1 cellular context compared by ENCODE assay signal in the genomic region with DNA sequence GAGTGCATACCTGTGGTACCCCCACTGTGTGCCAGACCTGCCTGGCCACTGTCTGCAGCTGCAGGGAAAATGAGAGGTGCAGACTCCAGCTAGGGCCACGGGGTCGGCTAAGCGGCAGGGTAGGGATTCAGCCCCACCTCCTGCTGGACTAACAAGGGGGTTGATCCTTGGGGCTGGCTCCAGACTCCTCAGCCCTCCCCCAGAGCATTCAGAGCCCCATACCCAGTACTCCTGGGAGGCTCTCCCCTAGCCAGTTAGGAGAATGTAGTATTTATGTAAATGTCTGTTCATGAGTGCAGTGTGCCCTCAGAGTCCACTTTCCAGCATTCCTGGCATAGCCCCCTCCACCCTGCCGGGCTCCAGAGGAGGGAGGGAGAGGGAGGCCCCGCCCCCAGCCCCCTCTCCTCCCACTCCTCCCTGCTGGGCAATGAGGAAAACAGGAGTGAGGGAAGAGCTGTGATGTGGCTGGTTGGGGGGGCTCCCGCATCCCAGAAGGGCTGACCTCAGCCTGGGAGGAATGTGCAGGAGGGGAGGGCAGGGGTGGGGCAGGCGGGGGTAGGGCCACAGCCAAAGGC.
TF ChIP-seq lines count a peak whose summit lies in the region.

No MANE protein-coding gene starts in this region.

TF ChIP-seq in A549, 52 proteins besides CTCF, POLR2A, EP300 and RAD21 (continued from another document):
- TF ChIP-seq, protein P1, sequence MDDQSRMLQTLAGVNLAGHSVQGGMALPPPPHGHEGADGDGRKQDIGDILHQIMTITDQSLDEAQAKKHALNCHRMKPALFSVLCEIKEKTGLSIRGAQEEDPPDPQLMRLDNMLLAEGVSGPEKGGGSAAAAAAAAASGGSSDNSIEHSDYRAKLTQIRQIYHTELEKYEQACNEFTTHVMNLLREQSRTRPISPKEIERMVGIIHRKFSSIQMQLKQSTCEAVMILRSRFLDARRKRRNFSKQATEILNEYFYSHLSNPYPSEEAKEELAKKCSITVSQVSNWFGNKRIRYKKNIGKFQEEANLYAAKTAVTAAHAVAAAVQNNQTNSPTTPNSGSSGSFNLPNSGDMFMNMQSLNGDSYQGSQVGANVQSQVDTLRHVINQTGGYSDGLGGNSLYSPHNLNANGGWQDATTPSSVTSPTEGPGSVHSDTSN (IDR thresholded peaks at IDR 0.05): no peak
- TF ChIP-seq E2F6 (IDR thresholded peaks at IDR 0.05; ENCODE audit: borderline replicate concordance, low read depth) (no peak), TP53 (CRISPR knock-in tag; IDR thresholded peaks at IDR 0.05) (no peak), HEYL (CRISPR knock-in tag; IDR thresholded peaks at IDR 0.05) (no peak), HDAC2 (IDR thresholded peaks at IDR 0.05) (no peak)
- TF ChIP-seq, protein P2, sequence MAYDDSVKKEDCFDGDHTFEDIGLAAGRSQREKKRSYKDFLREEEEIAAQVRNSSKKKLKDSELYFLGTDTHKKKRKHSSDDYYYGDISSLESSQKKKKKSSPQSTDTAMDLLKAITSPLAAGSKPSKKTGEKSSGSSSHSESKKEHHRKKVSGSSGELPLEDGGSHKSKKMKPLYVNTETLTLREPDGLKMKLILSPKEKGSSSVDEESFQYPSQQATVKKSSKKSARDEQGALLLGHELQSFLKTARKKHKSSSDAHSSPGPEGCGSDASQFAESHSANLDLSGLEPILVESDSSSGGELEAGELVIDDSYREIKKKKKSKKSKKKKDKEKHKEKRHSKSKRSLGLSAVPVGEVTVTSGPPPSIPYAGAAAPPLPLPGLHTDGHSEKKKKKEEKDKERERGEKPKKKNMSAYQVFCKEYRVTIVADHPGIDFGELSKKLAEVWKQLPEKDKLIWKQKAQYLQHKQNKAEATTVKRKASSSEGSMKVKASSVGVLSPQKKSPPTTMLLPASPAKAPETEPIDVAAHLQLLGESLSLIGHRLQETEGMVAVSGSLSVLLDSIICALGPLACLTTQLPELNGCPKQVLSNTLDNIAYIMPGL (CRISPR knock-in tag; IDR thresholded peaks at IDR 0.05; ENCODE audit: borderline replicate concordance): no peak
- TF ChIP-seq, protein P3, sequence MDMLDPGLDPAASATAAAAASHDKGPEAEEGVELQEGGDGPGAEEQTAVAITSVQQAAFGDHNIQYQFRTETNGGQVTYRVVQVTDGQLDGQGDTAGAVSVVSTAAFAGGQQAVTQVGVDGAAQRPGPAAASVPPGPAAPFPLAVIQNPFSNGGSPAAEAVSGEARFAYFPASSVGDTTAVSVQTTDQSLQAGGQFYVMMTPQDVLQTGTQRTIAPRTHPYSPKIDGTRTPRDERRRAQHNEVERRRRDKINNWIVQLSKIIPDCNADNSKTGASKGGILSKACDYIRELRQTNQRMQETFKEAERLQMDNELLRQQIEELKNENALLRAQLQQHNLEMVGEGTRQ (IDR thresholded peaks at IDR 0.05): no peak
